Comparison of ENCODE assay signal across 8 cellular contexts in the genomic region with DNA sequence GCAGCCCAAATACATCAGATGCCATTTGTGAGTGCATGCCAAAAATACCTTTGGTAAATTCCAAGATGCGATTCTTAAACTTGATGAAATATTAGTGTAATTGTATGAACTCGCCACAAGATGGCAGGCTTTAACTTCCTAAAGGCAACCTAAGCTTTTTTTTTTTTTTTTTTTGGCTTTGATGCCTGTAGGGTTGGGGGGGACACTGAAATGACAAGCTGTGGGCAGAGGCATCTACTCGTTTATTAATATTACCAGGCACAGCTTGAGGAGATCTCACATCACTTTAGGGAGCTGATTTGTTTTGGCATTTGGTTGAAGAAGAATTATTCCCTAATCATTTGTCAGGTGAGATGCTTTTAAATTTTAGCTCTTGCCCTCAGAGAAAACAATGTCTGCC.
DNase-seq lines count a peak whose midpoint lies in the region; ATAC-seq and TF ChIP-seq lines count a peak whose summit lies in the region.

No MANE protein-coding gene starts in this region.

- peak; percentile 54 for DNase-seq in AG08396 (ENCODE audit: low spot score)
- DNase-seq in G401 (ENCODE audit: low spot score), result peak; percentile 88
- DNase-seq in NCI-H1105 treated with DMSO at 0.1 percent for 48 hours (lab: John Stamatoyannopoulos, UW), result peak; percentile 81
- DNase-seq in T-helper 9 cell, result peak; percentile 5
- DNase-seq in fibroblast of villous mesenchyme (ENCODE audit: low read depth), result peak; percentile 63
- DNase-seq in putamen (ENCODE audit: low spot score), result peak; percentile 58
- no peak for DNase-seq in activated effector memory CD4-positive, alpha-beta T cell treated with anti-CD3 and anti-CD28 coated beads, Interleukin-2, amount 50 U/mL, for 16 hours

- peak; percentile 59 for TF ChIP-seq CTCF in fibroblast of villous mesenchyme (IDR thresholded peaks at IDR 0.05; ENCODE audit: insufficient read depth, low read depth, low read length)

- no peak for ATAC-seq in HG02642 (IDR thresholded peaks at IDR 0.05; ENCODE audit: poor library complexity, unreplicated experiment)

- in situ Hi-C loops in G401 (cut with HindIII; ENCODE audit: low sequenced_read_pairs), result no loop called here

- H3K4me3 ChIP-seq in fibroblast of villous mesenchyme (ENCODE audit: low read depth, low read length), result no peak overlapping the region
